In genomic region chr2:144519934-144520717, GRCh38 we compare ENCODE assay signal across 1 cellular context.
TF ChIP-seq lines count a peak whose summit lies in the region.

Gene ZEB2, minus strand, starts transcription at chr2:144520119. Its CDS starts 2,769 bp downstream, at chr2:144517350.

TF ChIP-seq in HEK293, 187 proteins besides CTCF, POLR2A, EP300 and RAD21 (continued from another document and continues in another):
- TF ChIP-seq ZNF132 (tag by site-specific recombination; IDR thresholded peaks at IDR 0.05; ENCODE audit: borderline replicate concordance) (no peak), ZNF175 (tag by site-specific recombination; IDR thresholded peaks at IDR 0.05) (no peak), BCL11B (tag by site-specific recombination; IDR thresholded peaks at IDR 0.05; ENCODE audit: low read depth) (no peak; the same call in 1 of the 2 replicates), SCRT1 (tag by site-specific recombination; IDR thresholded peaks at IDR 0.05; ENCODE audit: borderline replicate concordance) (no peak), ZNF621 (tag by site-specific recombination; IDR thresholded peaks at IDR 0.05) (no peak), ZNF776 (tag by site-specific recombination; IDR thresholded peaks at IDR 0.05; ENCODE audit: borderline replicate concordance) (no peak), ZNF521 (tag by site-specific recombination; IDR thresholded peaks at IDR 0.05) (no peak), ZNF548 (tag by site-specific recombination; IDR thresholded peaks at IDR 0.05) (no peak), PRDM6 (tag by site-specific recombination; IDR thresholded peaks at IDR 0.05) (peak; percentile 89), SALL2 (tag by site-specific recombination; IDR thresholded peaks at IDR 0.05; ENCODE audit: borderline replicate concordance) (no peak), GLIS2 (tag by site-specific recombination; IDR thresholded peaks at IDR 0.05) (peak; percentile 49; the same call in 1 of the 2 replicates), ZNF292 (tag by site-specific recombination; IDR thresholded peaks at IDR 0.05; ENCODE audit: borderline replicate concordance, low read depth) (no peak), ZNF394 (tag by site-specific recombination; IDR thresholded peaks at IDR 0.05; ENCODE audit: borderline replicate concordance) (peak; percentile 30; the same call in 1 of the 2 replicates), ZBTB20 (tag by site-specific recombination; IDR thresholded peaks at IDR 0.05) (peak; percentile 50), ZNF366 (tag by site-specific recombination; conservative IDR thresholded peaks at IDR 0.05) (peak; percentile 66), ZNF623 (tag by site-specific recombination; IDR thresholded peaks at IDR 0.05) (no peak), ZNF248 (tag by site-specific recombination; IDR thresholded peaks at IDR 0.05) (no peak), GLI4 (tag by site-specific recombination; IDR thresholded peaks at IDR 0.05) (no peak), ZNF837 (tag by site-specific recombination; IDR thresholded peaks at IDR 0.05) (no peak), ZNF600 (tag by site-specific recombination; IDR thresholded peaks at IDR 0.05) (peak; percentile 96), ZFP41 (tag by site-specific recombination; IDR thresholded peaks at IDR 0.05; ENCODE audit: borderline replicate concordance) (no peak), ZNF660 (tag by site-specific recombination; IDR thresholded peaks at IDR 0.05) (0 out of 2 replicates have a peak, but pooled peaks have one; percentile 39), ZNF513 (tag by site-specific recombination; IDR thresholded peaks at IDR 0.05) (no peak), PRDM10 (tag by site-specific recombination; IDR thresholded peaks at IDR 0.05) (peak; percentile 9; the same call in 1 of the 2 replicates), ZSCAN16 (tag by site-specific recombination; IDR thresholded peaks at IDR 0.05) (no peak), ZNF24 (tag by site-specific recombination; IDR thresholded peaks at IDR 0.05) (peak; percentile 85), ZBTB44 (tag by site-specific recombination; IDR thresholded peaks at IDR 0.05) (peak; percentile 29; the same call in 1 of the 2 replicates), OSR2 (tag by site-specific recombination; IDR thresholded peaks at IDR 0.05) (no peak), PRDM2 (tag by site-specific recombination; IDR thresholded peaks at IDR 0.05; ENCODE audit: borderline replicate concordance) (no peak)
- TF ChIP-seq, protein P1, sequence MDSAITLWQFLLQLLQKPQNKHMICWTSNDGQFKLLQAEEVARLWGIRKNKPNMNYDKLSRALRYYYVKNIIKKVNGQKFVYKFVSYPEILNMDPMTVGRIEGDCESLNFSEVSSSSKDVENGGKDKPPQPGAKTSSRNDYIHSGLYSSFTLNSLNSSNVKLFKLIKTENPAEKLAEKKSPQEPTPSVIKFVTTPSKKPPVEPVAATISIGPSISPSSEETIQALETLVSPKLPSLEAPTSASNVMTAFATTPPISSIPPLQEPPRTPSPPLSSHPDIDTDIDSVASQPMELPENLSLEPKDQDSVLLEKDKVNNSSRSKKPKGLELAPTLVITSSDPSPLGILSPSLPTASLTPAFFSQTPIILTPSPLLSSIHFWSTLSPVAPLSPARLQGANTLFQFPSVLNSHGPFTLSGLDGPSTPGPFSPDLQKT (IDR thresholded peaks at IDR 0.05; ENCODE audit: borderline replicate concordance, low read depth, low read length), result no peak
- TF ChIP-seq, protein P2, sequence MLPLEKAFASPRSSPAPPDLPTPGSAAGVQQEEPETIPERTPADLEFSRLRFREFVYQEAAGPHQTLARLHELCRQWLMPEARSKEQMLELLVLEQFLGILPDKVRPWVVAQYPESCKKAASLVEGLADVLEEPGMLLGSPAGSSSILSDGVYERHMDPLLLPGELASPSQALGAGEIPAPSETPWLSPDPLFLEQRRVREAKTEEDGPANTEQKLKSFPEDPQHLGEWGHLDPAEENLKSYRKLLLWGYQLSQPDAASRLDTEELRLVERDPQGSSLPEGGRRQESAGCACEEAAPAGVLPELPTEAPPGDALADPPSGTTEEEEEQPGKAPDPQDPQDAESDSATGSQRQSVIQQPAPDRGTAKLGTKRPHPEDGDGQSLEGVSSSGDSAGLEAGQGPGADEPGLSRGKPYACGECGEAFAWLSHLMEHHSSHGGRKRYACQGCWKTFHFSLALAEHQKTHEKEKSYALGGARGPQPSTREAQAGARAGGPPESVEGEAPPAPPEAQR (tag by site-specific recombination; IDR thresholded peaks at IDR 0.05), result no peak
- TF ChIP-seq, protein P3, sequence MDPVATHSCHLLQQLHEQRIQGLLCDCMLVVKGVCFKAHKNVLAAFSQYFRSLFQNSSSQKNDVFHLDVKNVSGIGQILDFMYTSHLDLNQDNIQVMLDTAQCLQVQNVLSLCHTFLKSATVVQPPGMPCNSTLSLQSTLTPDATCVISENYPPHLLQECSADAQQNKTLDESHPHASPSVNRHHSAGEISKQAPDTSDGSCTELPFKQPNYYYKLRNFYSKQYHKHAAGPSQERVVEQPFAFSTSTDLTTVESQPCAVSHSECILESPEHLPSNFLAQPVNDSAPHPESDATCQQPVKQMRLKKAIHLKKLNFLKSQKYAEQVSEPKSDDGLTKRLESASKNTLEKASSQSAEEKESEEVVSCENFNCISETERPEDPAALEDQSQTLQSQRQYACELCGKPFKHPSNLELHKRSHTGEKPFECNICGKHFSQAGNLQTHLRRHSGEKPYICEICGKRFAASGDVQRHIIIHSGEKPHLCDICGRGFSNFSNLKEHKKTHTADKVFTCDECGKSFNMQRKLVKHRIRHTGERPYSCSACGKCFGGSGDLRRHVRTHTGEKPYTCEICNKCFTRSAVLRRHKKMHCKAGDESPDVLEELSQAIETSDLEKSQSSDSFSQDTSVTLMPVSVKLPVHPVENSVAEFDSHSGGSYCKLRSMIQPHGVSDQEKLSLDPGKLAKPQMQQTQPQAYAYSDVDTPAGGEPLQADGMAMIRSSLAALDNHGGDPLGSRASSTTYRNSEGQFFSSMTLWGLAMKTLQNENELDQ (tag by site-specific recombination; IDR thresholded peaks at IDR 0.05; ENCODE audit: low read depth), result no peak
- TF ChIP-seq, protein P4, sequence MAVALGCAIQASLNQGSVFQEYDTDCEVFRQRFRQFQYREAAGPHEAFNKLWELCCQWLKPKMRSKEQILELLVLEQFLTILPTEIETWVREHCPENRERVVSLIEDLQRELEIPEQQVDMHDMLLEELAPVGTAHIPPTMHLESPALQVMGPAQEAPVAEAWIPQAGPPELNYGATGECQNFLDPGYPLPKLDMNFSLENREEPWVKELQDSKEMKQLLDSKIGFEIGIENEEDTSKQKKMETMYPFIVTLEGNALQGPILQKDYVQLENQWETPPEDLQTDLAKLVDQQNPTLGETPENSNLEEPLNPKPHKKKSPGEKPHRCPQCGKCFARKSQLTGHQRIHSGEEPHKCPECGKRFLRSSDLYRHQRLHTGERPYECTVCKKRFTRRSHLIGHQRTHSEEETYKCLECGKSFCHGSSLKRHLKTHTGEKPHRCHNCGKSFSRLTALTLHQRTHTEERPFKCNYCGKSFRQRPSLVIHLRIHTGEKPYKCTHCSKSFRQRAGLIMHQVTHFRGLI (tag by site-specific recombination; IDR thresholded peaks at IDR 0.05), result no peak
